Comparison of ENCODE assay signal across 8 cellular contexts in genomic region chr1:204453141-204453772, GRCh38. TPM values are rescaled to one million over a fixed set of nuclear protein-coding genes. Genes with fewer than 3 reads are reported as not detected.
DNase-seq lines count a peak whose midpoint lies in the region; ATAC-seq and TF ChIP-seq lines count a peak whose summit lies in the region.

No MANE protein-coding gene starts in this region.

- no peak overlapping the region for H3K4me3 ChIP-seq in right atrium auricular region

- peak in 3 of 4 experiments; percentile 15 to 41 (median 34) for DNase-seq in activated CD4-positive, CD25-positive, alpha-beta regulatory T cell (lab: John Stamatoyannopoulos, UW)
- DNase-seq in effector CD8-positive, alpha-beta T cell (lab: John Stamatoyannopoulos, UW) = peak; percentile 57
- peak; percentile 73 for DNase-seq in stimulated activated CD8-positive, alpha-beta memory T cell treated with anti-CD3 and anti-CD28 coated beads, Interleukin-4, amount 100 ng/mL, for 48 hours
- no peak for DNase-seq in CD1c-positive myeloid dendritic cell (ENCODE audit: extremely low spot score)
- DNase-seq in nucleus accumbens (lab: John Stamatoyannopoulos, UW) = no peak
- no peak for DNase-seq in right atrium auricular region (ENCODE audit: low spot score)

- TF ChIP-seq CTCF in right atrium auricular region (IDR thresholded peaks at IDR 0.05) = no peak

- peak; percentile 44 for ATAC-seq in GM18508 (IDR thresholded peaks at IDR 0.05; ENCODE audit: insufficient read depth, unreplicated experiment)
- ATAC-seq in HG02852 (IDR thresholded peaks at IDR 0.05; ENCODE audit: unreplicated experiment) = peak; percentile 76

- peaks cover 0 to 28% of the 10 kb centered on the region in 2 donors for H3K4me1 ChIP-seq in right atrium auricular region

- H3K27me3 ChIP-seq in right atrium auricular region = no peaks in the 10 kb centered on the region

- H3K27ac ChIP-seq in right atrium auricular region = peak overlapping the region in 1 of 2 donors; percentile 24

- H3K36me3 ChIP-seq in right atrium auricular region = peaks cover 47% of the 10 kb centered on the region

- no peaks in the 10 kb centered on the region for H3K9me3 ChIP-seq in right atrium auricular region

RNA-seq across cellular contexts. Expression of gene PIK3C2B, which starts 41.3 kb away (rescaled TPM):
- 10 to 100 TPM; 13.1 to 19.4 TPM for total RNA-seq in right atrium auricular region

RNA-seq across cellular contexts. Expression of gene PPP1R15B, which starts 41.6 kb away (rescaled TPM):
- 10 to 100 TPM; 27.3 to 30.9 TPM for total RNA-seq in right atrium auricular region

Comparison
In these comparisons a context has a peak if more than half of its experiments do, and no peak if none do; other contexts are left out.
1. DNase-seq: peak in activated CD4-positive, CD25-positive, alpha-beta regulatory T cell (3 of 4), effector CD8-positive, alpha-beta T cell (single experiment) and stimulated activated CD8-positive, alpha-beta memory T cell treated with anti-CD3 and anti-CD28 coated beads, Interleukin-4, amount 100 ng/mL, for 48 hours (single experiment); none in CD1c-positive myeloid dendritic cell (single experiment), nucleus accumbens (0 of 56) and right atrium auricular region (single experiment).